In genomic region chr21:30044447-30045064, GRCh38 we compare ENCODE assay signal across 8 cellular contexts.
DNase-seq lines count a peak whose midpoint lies in the region; ATAC-seq and TF ChIP-seq lines count a peak whose summit lies in the region.

No MANE protein-coding gene starts in this region.

- H3K27me3 ChIP-seq in gastroesophageal sphincter, result no peaks in the 10 kb centered on the region
- H3K27me3 ChIP-seq in testis, result no peaks in the 10 kb centered on the region

- H3K4me3 ChIP-seq in AG09309 (ENCODE audit: control insufficient read depth, low read depth, low read length) (no peak overlapping the region), gastroesophageal sphincter (no peak overlapping the region), testis (no peak overlapping the region)

- H3K36me3 ChIP-seq in gastroesophageal sphincter, result no peaks in the 10 kb centered on the region
- no peaks in the 10 kb centered on the region for H3K36me3 ChIP-seq in testis (ENCODE audit: low read depth, missing control alignments)

- TF ChIP-seq POLR2A in gastroesophageal sphincter (IDR thresholded peaks at IDR 0.05) (no peak), testis (IDR thresholded peaks at IDR 0.05) (no peak)

- peak; percentile 60 for TF ChIP-seq CTCF in AG09309 (IDR thresholded peaks at IDR 0.05; ENCODE audit: control insufficient read depth, insufficient read depth, low read depth, low read length, missing control alignments)
- TF ChIP-seq CTCF in GM12874 (IDR thresholded peaks at IDR 0.05; ENCODE audit: insufficient read depth, low read depth, low read length), result peak; percentile 47; the same call in 1 of the 2 replicates
- TF ChIP-seq CTCF in gastroesophageal sphincter (IDR thresholded peaks at IDR 0.05), result peak; percentile 39 to 66 (median 48)
- peak; percentile 42 to 87 (median 56) for TF ChIP-seq CTCF in testis (IDR thresholded peaks at IDR 0.05)

- TF ChIP-seq EP300 in gastroesophageal sphincter (IDR thresholded peaks at IDR 0.05), result no peak

- peaks cover 0 to 9% (median 0%) of the 10 kb centered on the region in 3 donors for H3K9me3 ChIP-seq in gastroesophageal sphincter
- H3K9me3 ChIP-seq in testis, result no peaks in the 10 kb centered on the region

- intact Hi-C loops in testis (cut with DNase I; ENCODE audit: low total_unique reads), result no loop called here

- ATAC-seq in gastroesophageal sphincter (no peak), HG03439 (IDR thresholded peaks at IDR 0.05; ENCODE audit: unreplicated experiment) (no peak), HG03432 (IDR thresholded peaks at IDR 0.05; ENCODE audit: unreplicated experiment) (no peak)

- no peaks in the 10 kb centered on the region for H3K4me1 ChIP-seq in gastroesophageal sphincter
- H3K4me1 ChIP-seq in testis, result no peaks in the 10 kb centered on the region

- H3K27ac ChIP-seq in gastroesophageal sphincter (no peak overlapping the region), testis (no peak overlapping the region)

- 72 to 73% methylated on average over 3 of the region's 3 CpGs for WGBS in gastroesophageal sphincter (ENCODE audit: low coverage in 1 of 2), 2 donors
- 81 to 82% methylated on average over 3 of the region's 3 CpGs for WGBS in testis, 2 donors

- DNase-seq in AG09309 (ENCODE audit: low read depth), result no peak
- DNase-seq in SK-N-DZ (ENCODE audit: low spot score), result peak; percentile 2
- DNase-seq in testis, result peak; percentile 19
- no peak for DNase-seq in NCI-H226

Comparison
In these comparisons a context has a peak if more than half of its experiments do, and no peak if none do; other contexts are left out.
1. DNase-seq: peak in SK-N-DZ (single experiment) and testis (single experiment); none in AG09309 (single experiment) and NCI-H226 (single experiment).
2. Peak in every context shown above with its lines, with median percentiles within 50 percentile points of each other: CTCF ChIP-seq.